ENCODE assay signal across 20 cellular contexts in the genomic region with DNA sequence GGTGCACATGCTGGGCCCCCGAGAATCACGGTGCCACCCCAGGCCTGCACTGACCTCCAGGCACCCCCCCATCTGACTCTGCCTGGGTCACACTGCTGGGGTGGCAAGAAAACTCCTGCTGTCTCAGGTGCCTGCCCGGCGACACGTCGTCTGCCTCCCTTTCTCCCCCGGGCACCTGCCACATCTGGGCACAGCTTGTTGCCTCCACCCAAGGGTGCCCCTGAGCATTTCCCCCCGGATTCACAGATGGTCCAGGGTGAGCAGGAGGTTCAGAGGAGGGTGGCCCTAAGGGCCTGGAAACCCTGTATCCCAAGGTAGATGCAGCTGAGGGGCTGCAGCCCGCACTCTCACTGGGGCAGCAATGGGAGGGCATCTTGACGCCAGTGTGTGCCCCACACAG. TPM values are rescaled to one million over a fixed set of nuclear protein-coding genes. Genes with fewer than 3 reads are reported as not detected.
DNase-seq lines count a peak whose midpoint lies in the region; ATAC-seq and TF ChIP-seq lines count a peak whose summit lies in the region.
"Had no signal": no experiment of that assay in that cellular context is flagged by ENCODE, and none has a peak within 500 bp of the region (broad histone marks: within the 10 kb centered on the region; RNA-seq: fewer than 3 reads in every experiment).

No MANE protein-coding gene starts in this region.

- H3K27me3 ChIP-seq in neuronal stem cell (ENCODE audit: control insufficient read depth in 3 of 3, insufficient read depth in 3 of 3, low read depth in 1 of 3, low read length in 3 of 3) = peaks cover 0 to 84% (median 0%) of the 10 kb centered on the region in 3 experiments

- DNase-seq in Right ventricle myocardium inferior (ENCODE audit: missing footprints) (peak; percentile 30), left ventricle myocardium superior (no peak), neuronal stem cell (ENCODE audit: low spot score) (no peak), WTC11 (ENCODE audit: low spot score) (no peak)
- DNase-seq: AML-193; Caco-2; Calu3; CD4-positive, alpha-beta T cell; DMS79 treated with DMSO at 0.1 percent for 48 hours; GF-D8 had no signal

- no peak overlapping the region for H3K27ac ChIP-seq in HEK293 (ENCODE audit: extremely low read depth, low read depth, low read length)
- no peak overlapping the region for H3K27ac ChIP-seq in neuronal stem cell (replicated peaks; ENCODE audit: low read length)
- H3K27ac ChIP-seq: 22Rv1, A549, C4-2B had no signal

- H2AFZ ChIP-seq in neuronal stem cell (ENCODE audit: low read length) = no peak overlapping the region

- peak overlapping the region; percentile 94 for H2AK5ac ChIP-seq in neuronal stem cell (ENCODE audit: low read depth, low read length)

- H3K4me1 ChIP-seq in HEK293 (ENCODE audit: control insufficient read depth, insufficient read depth, low read length) (no peaks in the 10 kb centered on the region), neuronal stem cell (ENCODE audit: control insufficient read depth in 2 of 2, insufficient read depth in 1 of 2, low read depth in 1 of 2, low read length in 2 of 2) (peaks cover 8 to 18% of the 10 kb centered on the region in 2 donors)
- H3K4me1 ChIP-seq: Caco-2 had no signal

- peaks cover 4% of the 10 kb centered on the region for H3K79me1 ChIP-seq in neuronal stem cell (ENCODE audit: low read depth, low read length)

- intact Hi-C loops in Right ventricle myocardium inferior (cut with DNase I) = no loop called here
- intact Hi-C loops in left ventricle myocardium superior (cut with micrococcal nuclease) = no loop called here

- no peak overlapping the region for H2BK120ac ChIP-seq in neuronal stem cell (ENCODE audit: low read depth, low read length)

- H3K36me3 Mint-ChIP-seq in WTC11 = no peaks in the 10 kb centered on the region
- H3K36me3 Mint-ChIP-seq: CD8-positive, alpha-beta T cell had no signal

- H3K18ac ChIP-seq in neuronal stem cell (ENCODE audit: low read length) = peak overlapping the region; percentile 76

- H3K36me3 ChIP-seq in HEK293 (ENCODE audit: control insufficient read depth in 2 of 2, insufficient read depth in 1 of 2, low read length in 2 of 2) (no peaks in the 10 kb centered on the region), neuronal stem cell (replicated peaks in 1 of 2; ENCODE audit: control insufficient read depth in 2 of 2, insufficient read depth in 2 of 2, low read length in 2 of 2) (no peaks in the 10 kb centered on the region)

- no peak overlapping the region for H3K4ac ChIP-seq in neuronal stem cell (ENCODE audit: low read length)

- H3K4me3 Mint-ChIP-seq in WTC11 = no peak overlapping the region
- H3K4me3 Mint-ChIP-seq: B cell; CD4-positive, alpha-beta T cell; CD8-positive, alpha-beta T cell had no signal

- H3K23ac ChIP-seq in neuronal stem cell (ENCODE audit: low read depth, low read length, poor library complexity) = peak overlapping the region; percentile 85

- peak overlapping the region; percentile 16 for H2BK12ac ChIP-seq in neuronal stem cell (ENCODE audit: low read length)

- CTCF ChIA-PET in HEK293 (lab: Yijun Ruan, JAX) = no interaction called here
- CTCF ChIA-PET in WTC11 (lab: Charles Lee) = no interaction called here

- no peaks in the 10 kb centered on the region for H3K27me3 Mint-ChIP-seq in WTC11 (ENCODE audit: low read depth)
- H3K27me3 Mint-ChIP-seq: B cell; CD4-positive, alpha-beta T cell had no signal

- ATAC-seq in Right ventricle myocardium inferior (no peak), left ventricle myocardium superior (no peak), HG03460 (IDR thresholded peaks at IDR 0.05; ENCODE audit: unreplicated experiment) (no peak), HG02588 (IDR thresholded peaks at IDR 0.05; ENCODE audit: unreplicated experiment) (no peak), WTC11 (no peak)
- ATAC-seq: A549; CD8-positive, alpha-beta T cell had no signal

- POLR2A ChIA-PET in HEK293 (lab: Yijun Ruan, JAX) = no interaction called here
- POLR2A ChIA-PET in WTC11 (lab: Charles Lee) = no interaction called here

- H4K91ac ChIP-seq in neuronal stem cell (ENCODE audit: low read depth, low read length, poor library complexity) = no peak overlapping the region

- peak overlapping the region; percentile 92 for H2BK15ac ChIP-seq in neuronal stem cell (ENCODE audit: low read length)

- no peak overlapping the region for H2BK5ac ChIP-seq in neuronal stem cell (ENCODE audit: low read length)

- H3K14ac ChIP-seq in neuronal stem cell (ENCODE audit: low read length) = peak overlapping the region; percentile 31

- no peak overlapping the region for H3K27ac Mint-ChIP-seq in WTC11
- H3K27ac Mint-ChIP-seq: B cell; CD4-positive, alpha-beta T cell; CD8-positive, alpha-beta T cell had no signal

- TF ChIP-seq CTCF in HEK293 (tag by site-specific recombination; IDR thresholded peaks at IDR 0.05) (no peak), WTC11 (IDR thresholded peaks at IDR 0.05) (no peak)

- no peak overlapping the region for H4K8ac ChIP-seq in neuronal stem cell (ENCODE audit: low read depth, low read length)

- peak overlapping the region; percentile 44 for H3K9ac ChIP-seq in neuronal stem cell (ENCODE audit: low read depth, low read length, poor library complexity)

- no peaks in the 10 kb centered on the region for H3K4me1 Mint-ChIP-seq in WTC11
- H3K4me1 Mint-ChIP-seq: B cell had no signal

- H3K9me3 Mint-ChIP-seq in WTC11 = no peaks in the 10 kb centered on the region
- H3K9me3 Mint-ChIP-seq: CD4-positive, alpha-beta T cell; CD8-positive, alpha-beta T cell had no signal

- whole genome bisulfite sequencing in neuronal stem cell (ENCODE audit: extremely low coverage in 2 of 2, insufficient read length in 2 of 2, insufficient replicate concordance in 1 of 2), 2 donors = no CpG with 5 or more reads among the region's 10 CpGs

- H3K4me3 ChIP-seq in HEK293 (ENCODE audit: low read depth, low read length) (no peak overlapping the region), neuronal stem cell (ENCODE audit: low read length in 2 of 2) (no peak overlapping the region)
- H3K4me3 ChIP-seq: A549 had no signal

- no peak overlapping the region for H3K4me2 ChIP-seq in neuronal stem cell (ENCODE audit: insufficient read depth, low read length, poor library complexity, severe bottlenecking)
- H3K4me2 ChIP-seq: A549 had no signal

- H3K9me3 ChIP-seq in HEK293 (ENCODE audit: control insufficient read depth, insufficient read depth, low read depth, low read length) (no peaks in the 10 kb centered on the region), neuronal stem cell (replicated peaks in 1 of 2; ENCODE audit: control insufficient read depth in 2 of 2, insufficient read depth in 1 of 2, low read depth in 1 of 2, low read length in 2 of 2) (no peaks in the 10 kb centered on the region)
- H3K9me3 ChIP-seq: A549, Caco-2 had no signal

TF ChIP-seq in HEK293, 187 proteins besides CTCF, POLR2A, EP300 and RAD21:
- TF ChIP-seq, protein P1, sequence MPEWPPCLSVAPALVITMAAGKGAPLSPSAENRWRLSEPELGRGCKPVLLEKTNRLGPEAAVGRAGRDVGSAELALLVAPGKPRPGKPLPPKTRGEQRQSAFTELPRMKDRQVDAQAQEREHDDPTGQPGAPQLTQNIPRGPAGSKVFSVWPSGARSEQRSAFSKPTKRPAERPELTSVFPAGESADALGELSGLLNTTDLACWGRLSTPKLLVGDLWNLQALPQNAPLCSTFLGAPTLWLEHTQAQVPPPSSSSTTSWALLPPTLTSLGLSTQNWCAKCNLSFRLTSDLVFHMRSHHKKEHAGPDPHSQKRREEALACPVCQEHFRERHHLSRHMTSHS (tag by site-specific recombination; IDR thresholded peaks at IDR 0.05) = no peak
- peak; percentile 40; the same call in 1 of the 2 replicates for TF ChIP-seq ZNF423 (tag by site-specific recombination; IDR thresholded peaks at IDR 0.05)

TF ChIP-seq in WTC11, 78 proteins besides CTCF, POLR2A, EP300 and RAD21 (continues in another document):
- TF ChIP-seq, protein P2, sequence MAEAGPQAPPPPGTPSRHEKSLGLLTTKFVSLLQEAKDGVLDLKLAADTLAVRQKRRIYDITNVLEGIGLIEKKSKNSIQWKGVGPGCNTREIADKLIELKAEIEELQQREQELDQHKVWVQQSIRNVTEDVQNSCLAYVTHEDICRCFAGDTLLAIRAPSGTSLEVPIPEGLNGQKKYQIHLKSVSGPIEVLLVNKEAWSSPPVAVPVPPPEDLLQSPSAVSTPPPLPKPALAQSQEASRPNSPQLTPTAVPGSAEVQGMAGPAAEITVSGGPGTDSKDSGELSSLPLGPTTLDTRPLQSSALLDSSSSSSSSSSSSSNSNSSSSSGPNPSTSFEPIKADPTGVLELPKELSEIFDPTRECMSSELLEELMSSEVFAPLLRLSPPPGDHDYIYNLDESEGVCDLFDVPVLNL (CRISPR knock-in tag; IDR thresholded peaks at IDR 0.05; ENCODE audit: borderline replicate concordance, low read depth) = no peak
- TF ChIP-seq, protein P3, sequence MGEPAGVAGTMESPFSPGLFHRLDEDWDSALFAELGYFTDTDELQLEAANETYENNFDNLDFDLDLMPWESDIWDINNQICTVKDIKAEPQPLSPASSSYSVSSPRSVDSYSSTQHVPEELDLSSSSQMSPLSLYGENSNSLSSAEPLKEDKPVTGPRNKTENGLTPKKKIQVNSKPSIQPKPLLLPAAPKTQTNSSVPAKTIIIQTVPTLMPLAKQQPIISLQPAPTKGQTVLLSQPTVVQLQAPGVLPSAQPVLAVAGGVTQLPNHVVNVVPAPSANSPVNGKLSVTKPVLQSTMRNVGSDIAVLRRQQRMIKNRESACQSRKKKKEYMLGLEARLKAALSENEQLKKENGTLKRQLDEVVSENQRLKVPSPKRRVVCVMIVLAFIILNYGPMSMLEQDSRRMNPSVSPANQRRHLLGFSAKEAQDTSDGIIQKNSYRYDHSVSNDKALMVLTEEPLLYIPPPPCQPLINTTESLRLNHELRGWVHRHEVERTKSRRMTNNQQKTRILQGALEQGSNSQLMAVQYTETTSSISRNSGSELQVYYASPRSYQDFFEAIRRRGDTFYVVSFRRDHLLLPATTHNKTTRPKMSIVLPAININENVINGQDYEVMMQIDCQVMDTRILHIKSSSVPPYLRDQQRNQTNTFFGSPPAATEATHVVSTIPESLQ (CRISPR knock-in tag; IDR thresholded peaks at IDR 0.05) = no peak

RNA-seq across cellular contexts. Expression of a gene that starts 14.9 kb away (rescaled TPM):
- total RNA-seq in Right ventricle myocardium inferior = 8.3 TPM
- 8.7 TPM for total RNA-seq in left ventricle myocardium superior
- 11.3 TPM for polyA plus RNA-seq in neuronal stem cell (2013, experiment 1 of 2)
- 11.5 TPM for polyA plus RNA-seq in neuronal stem cell (2013, experiment 2 of 2)
- total RNA-seq in WTC11 (2021) = 31.7 to 33.4 TPM (median 33.2 TPM) in 3 replicates

RNA-seq across cellular contexts. Expression of a gene that starts 43.4 kb away (rescaled TPM):
- total RNA-seq in Right ventricle myocardium inferior = not detected
- total RNA-seq in left ventricle myocardium superior = not detected
- 0.08 TPM for polyA plus RNA-seq in neuronal stem cell (2013, experiment 1 of 2)
- polyA plus RNA-seq in neuronal stem cell (2013, experiment 2 of 2) = 0.08 TPM
- total RNA-seq in WTC11 (2021) = 0.02 to 0.04 TPM in 2 of 3 replicates, not detected in the other
- total RNA-seq: CD4-positive, alpha-beta T cell had no signal
- polyA plus RNA-seq: BJ had no signal

RNA-seq across cellular contexts. Expression of a gene that starts 55.6 kb away (rescaled TPM):
- total RNA-seq in Right ventricle myocardium inferior = not detected
- not detected for total RNA-seq in left ventricle myocardium superior
- not detected for polyA plus RNA-seq in neuronal stem cell (2013, experiment 1 of 2)
- not detected for polyA plus RNA-seq in neuronal stem cell (2013, experiment 2 of 2)
- total RNA-seq in WTC11 (2021) = 0.11 TPM in 1 of 3 replicates, not detected in the others
- total RNA-seq: A172, Calu3 had no signal
- polyA plus RNA-seq: BJ had no signal
